In genomic region chr14:88522393-88522792, GRCh38 we compare ENCODE assay signal across 24 cellular contexts. TPM values are rescaled to one million over a fixed set of nuclear protein-coding genes. Genes with fewer than 3 reads are reported as not detected.
A peak's percentile ranks its signal among the peaks of the same experiment; 100 is the strongest.
DNase-seq lines count a peak whose midpoint lies in the region; ATAC-seq and TF ChIP-seq lines count a peak whose summit lies in the region.
"Had no signal": no experiment of that assay in that cellular context is flagged by ENCODE, and none has a peak within 500 bp of the region (broad histone marks: within the 10 kb centered on the region; RNA-seq: fewer than 3 reads in every experiment).

No MANE protein-coding gene starts in this region.

- WGBS in thyroid gland, 2 donors, result 69 to 71% methylated on average over 3 of the region's 3 CpGs
- 37 to 74% methylated on average over 3 of the region's 3 CpGs for WGBS in sigmoid colon, 2 donors

- H3K36me3 Mint-ChIP-seq in HFFc6 (ENCODE audit: low read depth), result peaks cover 20% of the 10 kb centered on the region
- H3K36me3 Mint-ChIP-seq: CD4-positive, CD25-positive, alpha-beta regulatory T cell had no signal

- H3K27ac ChIP-seq in brain microvascular endothelial cell (peak overlapping the region; percentile 61), lower lobe of right lung (peak overlapping the region; percentile 56), thyroid gland (peak overlapping the region in 2 of 3 donors; percentile 50 to 56), sigmoid colon (no peak overlapping the region)
- H3K27ac ChIP-seq: RWPE1 had no signal

- in situ Hi-C loops in brain microvascular endothelial cell (cut with HindIII; ENCODE audit: low pct_ligation_motif_present, low sequenced_read_pairs), result no loop called here

- H3K4me3 ChIP-seq in brain microvascular endothelial cell (ENCODE audit: low read depth, low read length) (no peak overlapping the region), lower lobe of right lung (no peak overlapping the region), thyroid gland (replicated peaks in 1 of 3) (no peak overlapping the region), sigmoid colon (no peak overlapping the region)
- H3K4me3 ChIP-seq: GM12878 had no signal

- no peak for TF ChIP-seq EP300 in sigmoid colon (IDR thresholded peaks at IDR 0.05)

- ATAC-seq in lower lobe of right lung (peak; percentile 69 to 91), HG02678 (IDR thresholded peaks at IDR 0.05; ENCODE audit: unreplicated experiment) (no peak), GM21786 (IDR thresholded peaks at IDR 0.05; ENCODE audit: unreplicated experiment) (no peak)
- ATAC-seq: GM12878 had no signal

- H3K9me3 ChIP-seq in lower lobe of right lung, result no peaks in the 10 kb centered on the region
- no peaks in the 10 kb centered on the region for H3K9me3 ChIP-seq in thyroid gland
- no peaks in the 10 kb centered on the region for H3K9me3 ChIP-seq in sigmoid colon
- H3K9me3 ChIP-seq: BE2C, SK-N-SH had no signal

- H3K27ac Mint-ChIP-seq in HFFc6, result peak overlapping the region; percentile 80
- H3K27ac Mint-ChIP-seq: CD4-positive, CD25-positive, alpha-beta regulatory T cell had no signal

- no peak for DNase-seq in HFFc6
- DNase-seq in brain microvascular endothelial cell, result no peak
- DNase-seq in lower lobe of right lung, result no peak
- no peak for DNase-seq in thyroid gland
- no peak for DNase-seq in sigmoid colon
- no peak for DNase-seq in stimulated activated CD4-positive, alpha-beta T cell treated with anti-CD3 and anti-CD28 coated beads, Interleukin-2, amount 100 ng/mL, for 48 hours
- DNase-seq: BE2C; CD4-positive, CD25-positive, alpha-beta regulatory T cell; DMS 273 treated with DMSO at 0.1 percent for 48 hours; DND-41; GOT3; Kasumi-1; MM.1S; NCI-H1048; NCI-H1436; NCI-H1930; NCI-H2227 treated with DMSO at 0.1 percent for 48 hours; NCI-H510A; SIG-M5; SK-N-SH had no signal

- H3K27me3 ChIP-seq in brain microvascular endothelial cell (replicated peaks) (no peaks in the 10 kb centered on the region), lower lobe of right lung (ENCODE audit: low read depth) (no peaks in the 10 kb centered on the region), thyroid gland (no peaks in the 10 kb centered on the region), sigmoid colon (no peaks in the 10 kb centered on the region)
- H3K27me3 ChIP-seq: BE2C had no signal

- peaks cover 45% of the 10 kb centered on the region for H3K4me1 Mint-ChIP-seq in HFFc6 (ENCODE audit: low read depth)
- H3K4me1 Mint-ChIP-seq: CD4-positive, CD25-positive, alpha-beta regulatory T cell had no signal

- H3K36me3 ChIP-seq in brain microvascular endothelial cell (replicated peaks) (no peaks in the 10 kb centered on the region), lower lobe of right lung (no peaks in the 10 kb centered on the region), thyroid gland (no peaks in the 10 kb centered on the region), sigmoid colon (no peaks in the 10 kb centered on the region)
- H3K36me3 ChIP-seq: BE2C had no signal

- intact Hi-C loops in lower lobe of right lung (cut with DNase I), result no loop called here
- intact Hi-C loops in thyroid gland (cut with DNase I), result no loop called here
- intact Hi-C loops in sigmoid colon (cut with DNase I), result no loop called here

- no peaks in the 10 kb centered on the region for H3K9me3 Mint-ChIP-seq in HFFc6

- H3K4me3 Mint-ChIP-seq in HFFc6, result no peak overlapping the region
- H3K4me3 Mint-ChIP-seq: CD4-positive, CD25-positive, alpha-beta regulatory T cell had no signal

- no peak for TF ChIP-seq CTCF in HFFc6 (IDR thresholded peaks at IDR 0.05)
- TF ChIP-seq CTCF in brain microvascular endothelial cell (IDR thresholded peaks at IDR 0.05; ENCODE audit: low read depth, low read length, missing control alignments), result no peak
- no peak for TF ChIP-seq CTCF in lower lobe of right lung (IDR thresholded peaks at IDR 0.05)
- TF ChIP-seq CTCF in thyroid gland (IDR thresholded peaks at IDR 0.05), result no peak
- no peak for TF ChIP-seq CTCF in sigmoid colon (IDR thresholded peaks at IDR 0.05)

- H3K27me3 Mint-ChIP-seq in HFFc6 (ENCODE audit: insufficient read depth), result no peaks in the 10 kb centered on the region

- H3K4me1 ChIP-seq in lower lobe of right lung (peaks cover 10% of the 10 kb centered on the region), thyroid gland (peaks cover 0 to 9% of the 10 kb centered on the region in 2 donors), sigmoid colon (peaks cover 0 to 7% (median 2%) of the 10 kb centered on the region in 4 donors)
- H3K4me1 ChIP-seq: BE2C had no signal

- TF ChIP-seq POLR2A in thyroid gland (IDR thresholded peaks at IDR 0.05) (no peak), sigmoid colon (IDR thresholded peaks at IDR 0.05) (no peak)

RNA-seq across cellular contexts. Expression of gene PTPN21, which starts 32.4 kb away (rescaled TPM):
- total RNA-seq in HFFc6 (2021; fragmentation: NEBNext Ultra II Directional; extraction: Animal tissue kit (Norgen Biotek cat#: 25700)), result 10 to 100 TPM; 22.0 to 25.9 (median 24.9) TPM
- total RNA-seq in lower lobe of right lung (47.6 TPM), thyroid gland (10 to 100 TPM; 32.2 to 40.0 (median 36.1) TPM), sigmoid colon (10 to 100 TPM; 13.7 to 29.1 (median 17.5) TPM)
- 10 to 100 TPM in 1 of 3 donors, 1 to 10 TPM in 2; 7.3 to 12.6 (median 9.5) TPM for polyA plus RNA-seq in sigmoid colon
- total RNA-seq: CD4-positive, CD25-positive, alpha-beta regulatory T cell had no signal
- polyA plus RNA-seq: CD4-positive, CD25-positive, alpha-beta regulatory T cell had no signal

RNA-seq across cellular contexts. Expression of gene ZC3H14, which starts 40.4 kb away (rescaled TPM):
- total RNA-seq in HFFc6 (2021; fragmentation: NEBNext Ultra II Directional; extraction: Animal tissue kit (Norgen Biotek cat#: 25700)), result 10 to 100 TPM; 56.4 to 65.1 (median 58.9) TPM
- total RNA-seq in lower lobe of right lung (67.3 TPM), thyroid gland (100 to 1,000 TPM in 2 of 4 donors, 10 to 100 TPM in 2; 88.5 to 112 (median 104) TPM), sigmoid colon (10 to 100 TPM; 80.4 to 89.5 (median 83.7) TPM)
- 10 to 100 TPM; 23.4 to 30.6 (median 25.0) TPM for polyA plus RNA-seq in sigmoid colon

Comparison
In these comparisons a context has a peak if more than half of its experiments do, and no peak if none do; other contexts are left out.
1. H3K27ac ChIP-seq: peak in brain microvascular endothelial cell (single experiment), lower lobe of right lung (single experiment) and thyroid gland (2 of 3); none in sigmoid colon (0 of 4).
2. ATAC-seq: peak in lower lobe of right lung (2 of 2); none in HG02678 (single experiment) and GM21786 (single experiment).